In genomic region chr5:10352404-10353240, GRCh38 we compare ENCODE assay signal across 8 cellular contexts. TPM values are rescaled to one million over a fixed set of nuclear protein-coding genes. Genes with fewer than 3 reads are reported as not detected.
A peak's percentile ranks its signal among the peaks of the same experiment; 100 is the strongest.
DNase-seq lines count a peak whose midpoint lies in the region; ATAC-seq and TF ChIP-seq lines count a peak whose summit lies in the region.

No MANE protein-coding gene starts in this region.

- 15 to 16% methylated on average over 17 to 19 of the region's 19 CpGs for WGBS in body of pancreas, 2 donors

- H3K4me1 ChIP-seq in body of pancreas, result peaks cover 40% of the 10 kb centered on the region

- H3K27me3 ChIP-seq in body of pancreas (no peaks in the 10 kb centered on the region), kidney epithelial cell (ENCODE audit: control insufficient read depth, insufficient read depth, low read length) (no peaks in the 10 kb centered on the region)

- peak overlapping the region; percentile 69 to 78 for H3K4me3 ChIP-seq in body of pancreas
- H3K4me3 ChIP-seq in kidney epithelial cell (ENCODE audit: low read depth, low read length), result peak overlapping the region; percentile 92

- no peaks in the 10 kb centered on the region for H3K9me3 ChIP-seq in body of pancreas

- intact Hi-C loops in body of pancreas (cut with DNase I), result no loop called here

- TF ChIP-seq CTCF in body of pancreas (IDR thresholded peaks at IDR 0.05) (no peak), kidney epithelial cell (IDR thresholded peaks at IDR 0.05; ENCODE audit: insufficient read depth, low read length, poor library complexity, severe bottlenecking) (no peak)

- H3K36me3 ChIP-seq in body of pancreas (replicated peaks in 1 of 2; ENCODE audit: insufficient read depth in 1 of 2, low read depth in 2 of 2), result no peaks in the 10 kb centered on the region
- no peaks in the 10 kb centered on the region for H3K36me3 ChIP-seq in kidney epithelial cell (ENCODE audit: control insufficient read depth, insufficient read depth, low read length)

- DNase-seq in RPMI7951 (ENCODE audit: low read depth) (peak; percentile 73), body of pancreas (no peak), kidney epithelial cell (ENCODE audit: low read depth) (no peak), GM19240 (ENCODE audit: insufficient read length, low spot score) (no peak), AG08396 (ENCODE audit: low spot score) (no peak)
- peak; percentile 10 for DNase-seq in stimulated activated CD8-positive, alpha-beta memory T cell treated with anti-CD3 and anti-CD28 coated beads, Interleukin-4, amount 100 ng/mL, for 24 hours (ENCODE audit: low read depth)

- peak; percentile 4 for ATAC-seq in GM18517 (IDR thresholded peaks at IDR 0.05; ENCODE audit: unreplicated experiment)
- ATAC-seq in HG03159 (IDR thresholded peaks at IDR 0.05; ENCODE audit: unreplicated experiment), result peak; percentile 19
- peak; percentile 3 for ATAC-seq in body of pancreas

- no peak for TF ChIP-seq POLR2A in body of pancreas (IDR thresholded peaks at IDR 0.05)

- peak overlapping the region; percentile 95 to 100 (median 98) for H3K27ac ChIP-seq in body of pancreas

RNA-seq across cellular contexts. Expression of gene MARCHF6, which starts 0.9 kb away (rescaled TPM):
- total RNA-seq in RPMI7951 (2014; rRNA removed; shearing (Covaris generic)), result 18.7 and 22.3 TPM in 2 replicates
- total RNA-seq in body of pancreas, result 100 to 1,000 TPM in 1 of 2 donors, 10 to 100 TPM in 1; 76.5 to 116 TPM
- 40.7 and 47.1 TPM in 2 replicates for total RNA-seq in kidney epithelial cell

RNA-seq across cellular contexts. Expression of gene CMBL, which starts 44.9 kb away (rescaled TPM):
- total RNA-seq in RPMI7951 (2014; rRNA removed; shearing (Covaris generic)), result 4.0 and 4.1 TPM in 2 replicates
- total RNA-seq in body of pancreas, result 1 to 10 TPM; 4.4 to 4.9 TPM
- total RNA-seq in kidney epithelial cell, result 7.7 and 7.8 TPM in 2 replicates

Comparison
In these comparisons a context has a peak if more than half of its experiments do, and no peak if none do; other contexts are left out.
1. DNase-seq: peak in RPMI7951 (single experiment) and stimulated activated CD8-positive, alpha-beta memory T cell treated with anti-CD3 and anti-CD28 coated beads, Interleukin-4, amount 100 ng/mL, for 24 hours (single experiment); none in body of pancreas (0 of 4), kidney epithelial cell (single experiment), GM19240 (single experiment) and AG08396 (single experiment).
2. Peak in every context shown above with its lines, with median percentiles within 50 percentile points of each other: ATAC-seq.